ENCODE assay signal across 8 cellular contexts in the genomic region with DNA sequence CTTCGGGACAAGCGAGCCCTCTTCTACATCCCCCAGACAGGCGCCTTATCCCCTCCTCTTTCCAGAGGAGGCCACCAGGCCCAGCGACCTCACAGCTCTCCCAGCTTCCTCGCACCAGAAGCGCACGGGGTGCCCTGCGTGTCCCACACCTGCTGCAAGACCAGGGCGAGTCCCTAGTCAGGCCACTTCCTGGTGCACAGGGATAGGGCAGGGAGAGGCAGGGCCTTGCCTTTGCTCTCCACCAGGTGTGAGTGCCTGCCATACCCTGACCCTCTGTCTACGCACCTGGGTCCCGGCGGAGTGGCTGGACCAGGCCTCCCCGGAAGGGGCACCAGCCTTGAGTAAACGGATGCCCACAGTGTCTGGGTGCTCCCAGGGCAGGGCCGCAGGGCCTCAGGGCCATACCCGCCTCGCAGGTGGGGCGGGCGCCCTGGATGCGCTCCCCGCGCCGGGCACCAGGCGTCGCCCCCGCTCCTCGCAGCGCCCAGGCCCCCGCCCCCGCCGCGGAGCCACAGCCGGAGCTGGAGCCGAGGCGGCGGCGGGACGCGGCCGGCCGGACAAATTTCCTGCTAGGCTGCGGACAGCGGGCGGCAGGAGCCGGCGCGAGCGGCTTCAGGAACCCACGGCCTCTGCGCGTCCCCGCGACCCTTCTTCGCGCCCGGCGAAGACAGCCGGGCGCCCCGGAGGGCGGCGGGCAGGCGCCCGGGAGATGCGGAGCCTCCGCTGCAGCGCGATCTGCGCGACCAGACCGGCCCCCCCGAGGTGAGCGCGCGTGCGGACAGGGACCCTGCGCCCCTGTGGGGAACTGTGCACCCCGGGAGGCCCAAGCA. TPM values are rescaled to one million over a fixed set of nuclear protein-coding genes. Genes with fewer than 3 reads are reported as not detected.
DNase-seq lines count a peak whose midpoint lies in the region; ATAC-seq and TF ChIP-seq lines count a peak whose summit lies in the region.

Gene PTPRE, plus strand, starts transcription at position 556 of the 830 bp plus-strand sequence. CDS start 133,779 bp downstream, outside the sequence.

- H3K4me3 ChIP-seq in HUES48 (ENCODE audit: low read depth, low read length) (peak within 1 kb of the TSS; percentile 61), WERI-Rb-1 (ENCODE audit: low read depth, low read length) (peak within 1 kb of the TSS; percentile 21), mammary epithelial cell (replicated peaks in 1 of 3; ENCODE audit: insufficient read depth in 1 of 3, low read depth in 2 of 3, low read length in 3 of 3) (peak within 1 kb of the TSS; percentile 36 to 60 (median 55)), kidney epithelial cell (ENCODE audit: low read depth, low read length) (peak within 1 kb of the TSS; percentile 62)

- H4K20me1 ChIP-seq in mammary epithelial cell (ENCODE audit: insufficient read depth, low read length), result no peaks in the 10 kb centered on the region

- in situ Hi-C loops in Caki2 (cut with HindIII; ENCODE audit: low pct_unique_long_range_greater_than_20kb, low sequenced_read_pairs), result no loop called here
- in situ Hi-C loops in mammary epithelial cell (cut with MboI; ENCODE audit: low sequenced_read_pairs in 2 of 2), result loop anchor here in 1 of 2 donors (5.0 to 25.0 kb wide), 2 partner anchors 91 to 231 kb away; partner anchors contain the start of gene MKI67

- H2AFZ ChIP-seq in mammary epithelial cell (ENCODE audit: low read depth, low read length), result peak within 1 kb of the TSS; percentile 81

- peak; percentile 68 for DNase-seq in Caki2 (ENCODE audit: low read depth)
- DNase-seq in WERI-Rb-1, result peak; percentile 69
- DNase-seq in mammary epithelial cell, result peak; percentile 66
- DNase-seq in kidney epithelial cell (ENCODE audit: low read depth), result no peak
- peak; percentile 42 to 75 (median 68) for DNase-seq in stimulated activated CD4-positive, alpha-beta T cell treated with anti-CD3 and anti-CD28 coated beads, Interleukin-12 subunit alpha, Interleukin-12 subunit beta, amount 100 ng/mL, for 48 hours (ENCODE audit: low read depth in 2 of 3, low spot score in 1 of 3)
- no peak for DNase-seq in NCI-H1436 treated with DMSO at 0.1 percent for 48 hours (lab: John Stamatoyannopoulos, UW)

- H3K4me2 ChIP-seq in mammary epithelial cell (ENCODE audit: insufficient read depth, low read depth, low read length), result peak within 1 kb of the TSS; percentile 87

- H3K27me3 ChIP-seq in HUES48 (ENCODE audit: control insufficient read depth, insufficient read depth, low read length) (peaks cover 16% of the 10 kb centered on the region), WERI-Rb-1 (ENCODE audit: insufficient read depth, low read depth, severe bottlenecking) (no peaks in the 10 kb centered on the region), mammary epithelial cell (ENCODE audit: insufficient read depth, low read length) (no peaks in the 10 kb centered on the region), kidney epithelial cell (ENCODE audit: control insufficient read depth, insufficient read depth, low read length) (no peaks in the 10 kb centered on the region)

- no peak within 1 kb of the TSS for H3K9ac ChIP-seq in HUES48 (ENCODE audit: low read depth, low read length)
- H3K9ac ChIP-seq in mammary epithelial cell (ENCODE audit: insufficient read depth, low read length), result no peak within 1 kb of the TSS

- CTCF ChIA-PET in mammary epithelial cell (lab: Charles Lee; ENCODE audit: low non-redundant PET), result interaction anchor here (0.6 kb wide), 1 partner anchor 104 kb away, joined by 4 read pairs; no protein-coding TSS in a partner anchor

- H3K4me1 ChIP-seq in HUES48 (ENCODE audit: control insufficient read depth, insufficient read depth, low read length) (no peaks in the 10 kb centered on the region), mammary epithelial cell (ENCODE audit: insufficient read depth, low read length) (peaks cover 22% of the 10 kb centered on the region)

- H3K27ac ChIP-seq in HUES48 (ENCODE audit: low read depth, low read length) (no peak within 1 kb of the TSS), WERI-Rb-1 (peak within 1 kb of the TSS; percentile 56), mammary epithelial cell (ENCODE audit: insufficient read depth, low read depth, low read length) (no peak within 1 kb of the TSS)

- H3K9me3 ChIP-seq in HUES48 (ENCODE audit: control insufficient read depth, insufficient read depth, low read length) (no peaks in the 10 kb centered on the region; the same call in 1 of the 2 replicates), WERI-Rb-1 (ENCODE audit: severe bottlenecking) (no peaks in the 10 kb centered on the region), mammary epithelial cell (replicated peaks; ENCODE audit: insufficient read depth, low read length) (no peaks in the 10 kb centered on the region)

- TF ChIP-seq CTCF in WERI-Rb-1 (IDR thresholded peaks at IDR 0.05; ENCODE audit: low read depth, low read length) (peak; percentile 85), mammary epithelial cell (conservative IDR thresholded peaks at IDR 0.05 in 1 of 2, IDR thresholded peaks at IDR 0.05 in 1 of 2; ENCODE audit: extremely low read depth in 1 of 2, insufficient read depth in 1 of 2, low read depth in 1 of 2, low read length in 2 of 2) (peak; percentile 64 to 70), kidney epithelial cell (IDR thresholded peaks at IDR 0.05; ENCODE audit: insufficient read depth, low read length, poor library complexity, severe bottlenecking) (peak; percentile 22)

- no peaks in the 10 kb centered on the region for H3K36me3 ChIP-seq in HUES48 (ENCODE audit: control insufficient read depth, insufficient read depth, low read length)
- no peaks in the 10 kb centered on the region for H3K36me3 ChIP-seq in WERI-Rb-1
- H3K36me3 ChIP-seq in mammary epithelial cell (ENCODE audit: insufficient read depth, low read length), result no peaks in the 10 kb centered on the region
- no peaks in the 10 kb centered on the region for H3K36me3 ChIP-seq in kidney epithelial cell (ENCODE audit: control insufficient read depth, insufficient read depth, low read length)

- H3K79me2 ChIP-seq in mammary epithelial cell (ENCODE audit: insufficient read depth, low read length), result peaks cover 5% of the 10 kb centered on the region

- WGBS in mammary epithelial cell (ENCODE audit: low coverage, missing lambda C conversion rate), result 20% methylated on average over 18 of the region's 78 CpGs

- BruUV-seq in mammary epithelial cell (replicated peaks; lab: Mats Ljungman, UMichigan), result no TSS peak

- intact Hi-C loops in mammary epithelial cell (cut with micrococcal nuclease), result loop anchor here (1.0 to 5.0 kb wide), 6 partner anchors 86 to 246 kb away; no protein-coding TSS in a partner anchor

- ATAC-seq in GM21381 (IDR thresholded peaks at IDR 0.05; ENCODE audit: unreplicated experiment), result peak; percentile 98

- dilution Hi-C loops in mammary epithelial cell (cut with HindIII; ENCODE audit: low sequenced_read_pairs), result loop anchor here (5.0 kb wide), 1 partner anchor 106 kb away; no protein-coding TSS in a partner anchor

RNA-seq across cellular contexts. Expression of gene PTPRE, which starts in this region (rescaled TPM):
- total RNA-seq in Caki2 (2014; rRNA removed; shearing (Covaris generic); ENCODE audit: low replicate concordance), result 2.8 and 16.7 TPM in 2 replicates
- total RNA-seq in mammary epithelial cell (10 to 100 TPM; 44.2 to 70.5 TPM), kidney epithelial cell (10.3 and 12.7 TPM in 2 replicates)
- polyA plus RNA-seq in mammary epithelial cell, result 24.1 TPM
- 51.7 TPM for polyA minus RNA-seq in mammary epithelial cell

Comparison
In these comparisons a context has a peak if more than half of its experiments do, and no peak if none do; other contexts are left out.
1. DNase-seq: peak in Caki2 (single experiment), WERI-Rb-1 (single experiment), mammary epithelial cell (single experiment) and stimulated activated CD4-positive, alpha-beta T cell treated with anti-CD3 and anti-CD28 coated beads, Interleukin-12 subunit alpha, Interleukin-12 subunit beta, amount 100 ng/mL, for 48 hours (3 of 3); none in kidney epithelial cell (single experiment) and NCI-H1436 treated with DMSO at 0.1 percent for 48 hours (single experiment).
2. CTCF ChIP-seq: peak in every context shown above with its lines; median percentile 85 in WERI-Rb-1; 67 in mammary epithelial cell; 22 in kidney epithelial cell.
3. Peak in every context shown above with its lines, with median percentiles within 50 percentile points of each other: H3K4me3 ChIP-seq.